In the genomic region with DNA sequence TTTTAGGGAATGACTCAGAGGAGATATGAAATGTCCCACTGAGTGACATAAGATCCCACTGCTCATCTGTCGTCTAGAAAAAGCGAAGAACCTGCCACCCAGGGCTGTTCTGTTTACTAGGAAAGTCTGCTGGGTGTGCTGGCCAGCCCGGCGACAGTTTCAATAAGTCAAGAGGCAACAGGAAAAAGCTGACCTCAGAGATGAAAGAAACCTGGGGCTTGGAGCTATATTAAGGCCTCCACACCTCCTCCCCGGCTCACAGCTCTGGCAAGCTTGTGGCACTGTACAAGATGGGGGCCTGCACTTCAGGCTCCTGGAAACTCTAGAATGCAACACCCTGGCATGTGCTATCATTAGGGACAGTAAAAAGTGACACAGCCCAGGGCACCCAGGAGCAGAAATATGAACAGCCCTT, we compare ENCODE assay signal across 12 cellular contexts. TPM values are rescaled to one million over a fixed set of nuclear protein-coding genes. Genes with fewer than 3 reads are reported as not detected.
DNase-seq lines count a peak whose midpoint lies in the region; ATAC-seq, FAIRE-seq and TF ChIP-seq lines count a peak whose summit lies in the region.
"Had no signal": no experiment of that assay in that cellular context is flagged by ENCODE, and none has a peak within 500 bp of the region (broad histone marks: within the 10 kb centered on the region; RNA-seq: fewer than 3 reads in every experiment).

No MANE protein-coding gene starts in this region.

- TF ChIP-seq CTCF in astrocyte (IDR thresholded peaks at IDR 0.05; ENCODE audit: insufficient read depth, low read depth, low read length) (no peak), mucosa of descending colon (IDR thresholded peaks at IDR 0.05) (no peak)

- intact Hi-C loops in Right ventricle myocardium inferior (cut with DNase I) (no loop called here), cardiac septum (cut with DNase I) (no loop called here), mucosa of descending colon (cut with DNase I, micrococcal nuclease) (no loop called here)

- CTCF ChIA-PET in T-cell (lab: Charles Lee), result no interaction called here

- no peak overlapping the region for H3K9ac ChIP-seq in astrocyte (ENCODE audit: low read length)

- H3K36me3 ChIP-seq in astrocyte (ENCODE audit: insufficient read depth, low read length) (no peaks in the 10 kb centered on the region), mucosa of descending colon (ENCODE audit: low read depth) (no peaks in the 10 kb centered on the region)

- no peaks in the 10 kb centered on the region for H3K9me3 ChIP-seq in astrocyte (ENCODE audit: insufficient read depth, low read depth, low read length)
- no peaks in the 10 kb centered on the region for H3K9me3 ChIP-seq in mucosa of descending colon

- H3K79me2 ChIP-seq in astrocyte (ENCODE audit: insufficient read depth, low read length), result peaks cover 98% of the 10 kb centered on the region

- POLR2A ChIA-PET in T-cell (lab: Charles Lee), result no interaction called here

- H3K4me3 Mint-ChIP-seq in astrocyte (ENCODE audit: unreplicated experiment), result peak overlapping the region; percentile 54
- no peak overlapping the region for H3K4me3 Mint-ChIP-seq in T-cell

- H4K20me1 ChIP-seq in astrocyte (ENCODE audit: insufficient read depth, low read length), result peaks cover 65% of the 10 kb centered on the region

- no peak overlapping the region for H3K4me3 ChIP-seq in astrocyte (ENCODE audit: insufficient read depth, low read depth, low read length)
- no peak overlapping the region for H3K4me3 ChIP-seq in mucosa of descending colon

- peaks cover 29% of the 10 kb centered on the region for H3K4me1 ChIP-seq in astrocyte (ENCODE audit: insufficient read depth, low read length)
- peaks cover 4% of the 10 kb centered on the region for H3K4me1 ChIP-seq in mucosa of descending colon (ENCODE audit: low read depth)

- H3K27ac Mint-ChIP-seq in astrocyte (ENCODE audit: unreplicated experiment) (peak overlapping the region; percentile 60), T-cell (no peak overlapping the region)

- DNase-seq in Right ventricle myocardium inferior (ENCODE audit: missing footprints), result no peak
- no peak for DNase-seq in cardiac septum (ENCODE audit: low spot score)
- no peak for DNase-seq in astrocyte (ENCODE audit: low read depth)
- DNase-seq in mucosa of descending colon, result no peak
- no peak for DNase-seq in T-cell
- DNase-seq: amniotic stem cell; HCEC 1CT; midbrain; stimulated activated CD4-positive, alpha-beta T cell treated with anti-CD3 and anti-CD28 coated beads, Interleukin-4, amount 100 ng/mL, for 4 hours had no signal

- peaks cover 2% of the 10 kb centered on the region for H3K36me3 Mint-ChIP-seq in astrocyte (ENCODE audit: low read depth, unreplicated experiment)
- no peaks in the 10 kb centered on the region for H3K36me3 Mint-ChIP-seq in T-cell

- H3K27ac ChIP-seq in astrocyte (ENCODE audit: low read depth, low read length), result no peak overlapping the region

- no peaks in the 10 kb centered on the region for H3K27me3 ChIP-seq in astrocyte (ENCODE audit: insufficient read depth, low read length)

- H3K4me2 ChIP-seq in astrocyte (ENCODE audit: low read length), result peak overlapping the region; percentile 43

- ATAC-seq in Right ventricle myocardium inferior, result peak; percentile 73
- ATAC-seq in mucosa of descending colon, result peak; percentile 11
- ATAC-seq in T-cell (replicated peaks in 1 of 4), result no peak
- ATAC-seq in HG03135 (IDR thresholded peaks at IDR 0.05; ENCODE audit: unreplicated experiment), result no peak
- no peak for ATAC-seq in HG02852 (IDR thresholded peaks at IDR 0.05; ENCODE audit: unreplicated experiment)
- ATAC-seq in HG02642 (IDR thresholded peaks at IDR 0.05; ENCODE audit: poor library complexity, unreplicated experiment), result no peak

- H3K27me3 Mint-ChIP-seq in astrocyte (ENCODE audit: low read depth, unreplicated experiment) (peaks cover 11% of the 10 kb centered on the region), T-cell (peaks cover 4 to 15% of the 10 kb centered on the region in 2 donors)

- FAIRE-seq in astrocyte (lab: Jason Lieb, UNC), result no peak

- no peak overlapping the region for H2AFZ ChIP-seq in astrocyte (ENCODE audit: low read depth, low read length)

- H3K9me3 Mint-ChIP-seq in astrocyte (ENCODE audit: unreplicated experiment), result no peaks in the 10 kb centered on the region
- H3K9me3 Mint-ChIP-seq in T-cell, result no peaks in the 10 kb centered on the region

- H3K4me1 Mint-ChIP-seq in astrocyte (ENCODE audit: low read depth, unreplicated experiment) (peaks cover 44% of the 10 kb centered on the region), T-cell (peaks cover 0 to 21% (median 0%) of the 10 kb centered on the region in 3 donors)

RNA-seq across cellular contexts. Expression of a gene that starts 10.6 kb away (rescaled TPM):
- 8.4 TPM for total RNA-seq in Right ventricle myocardium inferior
- total RNA-seq in cardiac septum, result 15.7 TPM
- total RNA-seq in astrocyte, result 18.0 and 19.7 TPM in 2 replicates
- total RNA-seq in mucosa of descending colon, result 10 to 100 TPM; 13.8 to 36.0 (median 15.5) TPM
- total RNA-seq in T-cell, result 1 to 10 TPM in 3 of 5 donors, under 1 TPM in 2; 0.35 to 2.1 (median 1.0) TPM

Comparison
In these comparisons a context has a peak if more than half of its experiments do, and no peak if none do; other contexts are left out.
1. ATAC-seq: peak in Right ventricle myocardium inferior (single experiment) and mucosa of descending colon (single experiment); none in T-cell (0 of 4), HG03135 (single experiment), HG02852 (single experiment) and HG02642 (single experiment).